25 cellular contexts compared by ENCODE assay signal in the genomic region with DNA sequence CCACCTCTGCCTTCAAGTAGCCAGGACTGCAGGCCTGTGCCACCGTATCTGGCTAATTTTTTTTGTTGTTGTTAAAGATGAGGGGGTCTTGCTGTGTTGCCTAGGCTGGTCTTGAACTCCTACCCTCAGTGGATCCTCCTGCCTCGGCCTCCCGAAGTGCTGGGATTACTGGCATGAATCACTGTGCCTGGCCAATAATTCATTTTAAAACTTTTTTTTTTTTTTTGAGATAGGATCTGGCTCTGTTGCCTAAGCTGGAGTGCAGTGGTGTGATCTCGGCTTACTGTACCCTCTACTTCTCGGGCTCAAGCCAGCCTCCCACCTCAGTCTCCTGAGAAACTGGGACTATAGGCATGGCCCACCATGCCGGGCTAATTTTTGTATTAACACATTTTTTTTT.
"Had no signal": no experiment of that assay in that cellular context is flagged by ENCODE, and none has a peak within 500 bp of the region (broad histone marks: within the 10 kb centered on the region; RNA-seq: fewer than 3 reads in every experiment).

No MANE protein-coding gene starts in this region.

- ATAC-seq: activated CD4-positive, CD25-positive, alpha-beta regulatory T cell treated with anti-CD3 and anti-CD28 coated beads, Interleukin-2, amount 50 U/mL, for 24 hours; activated CD8-positive, alpha-beta T cell treated with anti-CD3 and anti-CD28 coated beads, Interleukin-2, amount 10 ng/mL, durations not matched to agents 7 days and 5 days; activated T-cell treated with anti-CD3 and anti-CD28 coated beads, Interleukin-2, amount 50 U/mL, for 4 hours; gastroesophageal sphincter; left cardiac atrium; mucosa of descending colon; right lobe of liver had no signal

- H3K9me3 ChIP-seq: esophagus squamous epithelium, gastroesophageal sphincter, mucosa of descending colon, right lobe of liver, thyroid gland had no signal

- H3K4me3 Mint-ChIP-seq: activated CD8-positive, alpha-beta T cell treated with anti-CD3 and anti-CD28 coated beads, Interleukin-2, amount 10 ng/mL, durations not matched to agents 7 days and 5 days; activated naive CD4-positive, alpha-beta T cell treated with anti-CD3 and anti-CD28 coated beads, Interleukin-2, amount 10 ng/mL, durations not matched to agents 7 days and 5 days; activated T-cell treated with anti-CD3 and anti-CD28 coated beads, Interleukin-2, amount 50 U/mL, for 4 hours had no signal

- H3K9me3 Mint-ChIP-seq: activated naive CD4-positive, alpha-beta T cell treated with anti-CD3 and anti-CD28 coated beads, Interleukin-2, amount 10 ng/mL, durations not matched to agents 7 days and 5 days; activated T-cell treated with anti-CD3 and anti-CD28 coated beads, Interleukin-2, amount 50 U/mL, for 4 hours; T-helper 2 cell treated with Interferon-gamma antibody and Interleukin-4, amounts not matched to agents 5 μg/mL and 100 μg/mL, for 36 hours had no signal

- H3K27ac Mint-ChIP-seq: activated CD8-positive, alpha-beta T cell treated with anti-CD3 and anti-CD28 coated beads, Interleukin-2, amount 10 ng/mL, durations not matched to agents 7 days and 5 days; activated naive CD4-positive, alpha-beta T cell treated with anti-CD3 and anti-CD28 coated beads, Interleukin-2, amount 10 ng/mL, durations not matched to agents 7 days and 5 days; T-helper 2 cell treated with Interferon-gamma antibody and Interleukin-4, amounts not matched to agents 5 μg/mL and 100 μg/mL, for 36 hours had no signal

- H3K4me3 ChIP-seq: coronary artery, esophagus squamous epithelium, gastroesophageal sphincter, mucosa of descending colon, right lobe of liver, thyroid gland had no signal

- H3K27ac ChIP-seq: coronary artery, esophagus squamous epithelium, gastroesophageal sphincter, right lobe of liver, thyroid gland, VCaP had no signal

- DNase-seq: activated CD4-positive, alpha-beta T cell treated with anti-CD3 and anti-CD28 coated beads, Interleukin-2, amount 50 U/mL, for 1 hour; activated CD8-positive, alpha-beta T cell treated with anti-CD3 and anti-CD28 coated beads, Interleukin-2, amount 10 ng/mL, durations not matched to agents 7 days and 5 days; activated effector memory CD4-positive, alpha-beta T cell treated with anti-CD3 and anti-CD28 coated beads, Interleukin-2, amount 50 U/mL, for 16 hours; activated naive CD4-positive, alpha-beta T cell treated with anti-CD3 and anti-CD28 coated beads, Interleukin-2, amount 10 ng/mL, durations not matched to agents 7 days and 5 days; activated T-cell treated with anti-CD3 and anti-CD28 coated beads, Interleukin-2, amount 50 U/mL, for 4 hours; amygdala; cerebellar nuclear complex; esophagus squamous epithelium; head of caudate nucleus; islet precursor cell; left cardiac atrium; mesenchymal stem cell; mucosa of descending colon; occipital lobe; posterior cingulate gyrus; right lobe of liver; small intestine; stimulated activated CD4-positive, alpha-beta T cell treated with anti-CD3 and anti-CD28 coated beads, Interleukin-15, amount 100 ng/mL, for 24 hours; stimulated activated naive CD4-positive, alpha-beta T cell treated with Interleukin-2 at 50 U/mL for 16 hours; thyroid gland had no signal

- H3K27me3 ChIP-seq: esophagus squamous epithelium, gastroesophageal sphincter, right lobe of liver, thyroid gland had no signal
